ENCODE assay signal across 8 cellular contexts in genomic region chr4:189806506-189806905, GRCh38.
"Had no signal": no experiment of that assay in that cellular context is flagged by ENCODE, and none has a peak within 500 bp of the region (broad histone marks: within the 10 kb centered on the region; RNA-seq: fewer than 3 reads in every experiment).

No MANE protein-coding gene starts in this region.

- DNase-seq: GDM1, GF-D8 had no signal

- FAIRE-seq: G401.6, GM12878, GM12891, GM12892, GM18507, GM19239 had no signal

- H3K4me3 ChIP-seq: GM12878 had no signal

- ATAC-seq: GM12878 had no signal
